Comparison of ENCODE assay signal across 26 cellular contexts in the genomic region with DNA sequence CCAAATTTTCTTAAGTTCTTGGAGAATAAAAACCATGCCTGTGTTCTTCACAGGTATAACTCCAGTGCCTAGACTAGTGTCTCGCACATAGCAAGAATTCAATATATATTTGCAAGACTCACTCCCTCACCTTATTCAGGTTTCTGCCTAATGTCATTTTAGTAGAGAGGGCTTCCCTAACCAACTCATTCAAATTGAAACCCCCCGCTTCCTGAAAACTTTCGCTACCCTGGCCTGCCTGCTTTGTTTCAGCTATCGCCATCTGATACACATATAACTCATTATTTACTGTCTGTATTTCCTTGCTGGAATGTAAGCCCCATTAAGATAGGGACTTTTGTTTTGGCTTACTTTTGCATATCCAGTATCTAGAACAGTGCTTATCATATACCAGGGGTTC. TPM values are rescaled to one million over a fixed set of nuclear protein-coding genes. Genes with fewer than 3 reads are reported as not detected.
DNase-seq lines count a peak whose midpoint lies in the region; ATAC-seq, FAIRE-seq and TF ChIP-seq lines count a peak whose summit lies in the region.
"Had no signal": no experiment of that assay in that cellular context is flagged by ENCODE, and none has a peak within 500 bp of the region (broad histone marks: within the 10 kb centered on the region; RNA-seq: fewer than 3 reads in every experiment).

No MANE protein-coding gene starts in this region.

- CTCF ChIA-PET in A673 (lab: Charles Lee) = no interaction called here

- intact Hi-C loops in A673 (cut with micrococcal nuclease; ENCODE audit: unreplicated experiment) = no loop called here

- H3K27ac Mint-ChIP-seq in T-helper 2 cell treated with Interferon-gamma antibody and Interleukin-4, amounts not matched to agents 5 μg/mL and 100 μg/mL, for 36 hours = peak overlapping the region; percentile 10
- H3K27ac Mint-ChIP-seq in endothelial cell (ENCODE audit: unreplicated experiment) (no peak overlapping the region), progenitor cell of endocrine pancreas (peak overlapping the region; percentile 35)
- H3K27ac Mint-ChIP-seq: CD14-positive monocyte, HFFc6 had no signal

- no peak for FAIRE-seq in GM12891 (lab: Jason Lieb, UNC)
- FAIRE-seq: A549, GM12892, GM18507, HTR-8/SVneo had no signal

- H3K27me3 ChIP-seq in A673 (replicated peaks; ENCODE audit: insufficient read depth, low read depth, low read length, poor library complexity) = no peaks in the 10 kb centered on the region
- H3K27me3 ChIP-seq: BLaER1 had no signal

- H3K27ac ChIP-seq in A673 (ENCODE audit: low read depth, low read length, poor library complexity, severe bottlenecking) = no peak overlapping the region
- H3K27ac ChIP-seq: 22Rv1, A549, BLaER1 had no signal

- no peaks in the 10 kb centered on the region for H3K4me1 ChIP-seq in A673 (ENCODE audit: insufficient read depth, low read length, poor library complexity, severe bottlenecking)

- TF ChIP-seq CTCF in endothelial cell (IDR thresholded peaks at IDR 0.05; ENCODE audit: unreplicated experiment) (no peak), progenitor cell of endocrine pancreas (IDR thresholded peaks at IDR 0.05; ENCODE audit: unreplicated experiment) (no peak), A673 (conservative IDR thresholded peaks at IDR 0.05; ENCODE audit: low read depth, low read length) (no peak)

- no peak for ATAC-seq in GM21423 (IDR thresholded peaks at IDR 0.05; ENCODE audit: unreplicated experiment)
- ATAC-seq: A549, HCT116 had no signal

- BruUV-seq in A673 (replicated peaks; lab: Mats Ljungman, UMichigan) = no TSS peak

- TF ChIP-seq POLR2A in GM12891 (IDR thresholded peaks at IDR 0.05; ENCODE audit: low read depth, low read length) = no peak

- no peaks in the 10 kb centered on the region for H3K27me3 Mint-ChIP-seq in T-helper 2 cell treated with Interferon-gamma antibody and Interleukin-4, amounts not matched to agents 5 μg/mL and 100 μg/mL, for 36 hours (ENCODE audit: low read depth)
- peaks cover under 1% of the 10 kb centered on the region for H3K27me3 Mint-ChIP-seq in endothelial cell (ENCODE audit: unreplicated experiment)
- no peaks in the 10 kb centered on the region for H3K27me3 Mint-ChIP-seq in progenitor cell of endocrine pancreas
- H3K27me3 Mint-ChIP-seq: CD4-positive, alpha-beta memory T cell had no signal

- POLR2A ChIA-PET in A673 (lab: Charles Lee; ENCODE audit: low non-redundant PET) = no interaction called here

- H3K4me3 Mint-ChIP-seq in T-helper 2 cell treated with Interferon-gamma antibody and Interleukin-4, amounts not matched to agents 5 μg/mL and 100 μg/mL, for 36 hours = no peak overlapping the region
- H3K4me3 Mint-ChIP-seq in endothelial cell (ENCODE audit: unreplicated experiment) = peak overlapping the region; percentile 27
- H3K4me3 Mint-ChIP-seq in progenitor cell of endocrine pancreas (ENCODE audit: low read depth) = no peak overlapping the region
- H3K4me3 Mint-ChIP-seq: CD14-positive monocyte; CD4-positive, alpha-beta memory T cell; HFFc6 had no signal

- H3K4me1 Mint-ChIP-seq in T-helper 2 cell treated with Interferon-gamma antibody and Interleukin-4, amounts not matched to agents 5 μg/mL and 100 μg/mL, for 36 hours (ENCODE audit: low read depth) = peaks cover 17% of the 10 kb centered on the region
- H3K4me1 Mint-ChIP-seq in endothelial cell (ENCODE audit: unreplicated experiment) (peaks cover 2% of the 10 kb centered on the region), progenitor cell of endocrine pancreas (ENCODE audit: low read depth) (peaks cover 24% of the 10 kb centered on the region)

- no peaks in the 10 kb centered on the region for H3K9me3 Mint-ChIP-seq in T-helper 2 cell treated with Interferon-gamma antibody and Interleukin-4, amounts not matched to agents 5 μg/mL and 100 μg/mL, for 36 hours
- H3K9me3 Mint-ChIP-seq in endothelial cell (ENCODE audit: unreplicated experiment) (no peaks in the 10 kb centered on the region), progenitor cell of endocrine pancreas (ENCODE audit: low read depth) (peaks cover 2% of the 10 kb centered on the region)
- H3K9me3 Mint-ChIP-seq: CD4-positive, alpha-beta memory T cell; HFFc6 had no signal

- peaks cover 71% of the 10 kb centered on the region for H3K36me3 ChIP-seq in A673 (ENCODE audit: insufficient read depth, low read length, poor library complexity, severe bottlenecking)

- peaks cover 55% of the 10 kb centered on the region for H3K36me3 Mint-ChIP-seq in T-helper 2 cell treated with Interferon-gamma antibody and Interleukin-4, amounts not matched to agents 5 μg/mL and 100 μg/mL, for 36 hours (ENCODE audit: low read depth)
- H3K36me3 Mint-ChIP-seq in endothelial cell (ENCODE audit: low read depth, unreplicated experiment) = peaks cover 47% of the 10 kb centered on the region
- H3K36me3 Mint-ChIP-seq in progenitor cell of endocrine pancreas (ENCODE audit: insufficient read depth) = peaks cover 36% of the 10 kb centered on the region

- no peaks in the 10 kb centered on the region for H3K9me3 ChIP-seq in A673 (ENCODE audit: low read depth, low read length, poor library complexity, severe bottlenecking)
- H3K9me3 ChIP-seq: A549 had no signal

- no peak overlapping the region for H3K4me3 ChIP-seq in A673 (ENCODE audit: low read depth, low read length, poor library complexity, severe bottlenecking)
- H3K4me3 ChIP-seq: A549, BLaER1 had no signal

- no peak for DNase-seq in T-helper 2 cell treated with Interferon-gamma antibody and Interleukin-4, amounts not matched to agents 5 μg/mL and 100 μg/mL, for 36 hours (ENCODE audit: low spot score)
- DNase-seq in T-helper 2 cell (no peak), GM12891 (ENCODE audit: insufficient read length, low spot score) (no peak), endothelial cell (ENCODE audit: low spot score) (no peak), progenitor cell of endocrine pancreas (ENCODE audit: low spot score, unreplicated experiment) (no peak), NCI-H2029 treated with DMSO at 0.1 percent for 48 hours (lab: John Stamatoyannopoulos, UW) (no peak), A673 (ENCODE audit: low spot score) (no peak)
- DNase-seq: Calu3; CD4-positive, alpha-beta memory T cell; DMS 273 treated with DMSO at 0.1 percent for 48 hours; DMS53; DND-41; EL; GOT3; H7; HFFc6; IMR-90 had no signal

TF ChIP-seq in GM12891, 5 proteins besides CTCF, POLR2A, EP300 and RAD21:
- TF ChIP-seq TAF1 (IDR thresholded peaks at IDR 0.05; ENCODE audit: low read depth, low read length) (no peak), POU2F2 (IDR thresholded peaks at IDR 0.05; ENCODE audit: low read depth, low read length) (no peak), SPI1 (IDR thresholded peaks at IDR 0.05; ENCODE audit: low read depth, low read length) (peak; percentile 70)
TF ChIP-seq in GM12891: peak in this region for 1.

RNA-seq across cellular contexts. Expression of a gene that starts 8.6 kb away (rescaled TPM):
- polyA plus RNA-seq in GM12891 (2012; ENCODE audit: low read depth, missing spikeins) = 86.4 TPM
- total RNA-seq in endothelial cell (ENCODE audit: unreplicated experiment) = 73.2 TPM
- 101 and 110 TPM in 2 replicates for total RNA-seq in progenitor cell of endocrine pancreas
- total RNA-seq in A673 (2021) = 262 and 299 TPM in 2 replicates

RNA-seq across cellular contexts. Expression of a gene that starts 8.9 kb away (rescaled TPM):
- polyA plus RNA-seq in GM12891 (2012; ENCODE audit: low read depth, missing spikeins) = 19.2 TPM
- 43.3 TPM for total RNA-seq in endothelial cell (ENCODE audit: unreplicated experiment)
- total RNA-seq in progenitor cell of endocrine pancreas = 62.6 and 66.1 TPM in 2 replicates
- total RNA-seq in A673 (2021) = 66.1 and 69.3 TPM in 2 replicates
